26 cellular contexts compared by ENCODE assay signal in genomic region chr19:58429745-58430144, GRCh38. TPM values are rescaled to one million over a fixed set of nuclear protein-coding genes. Genes with fewer than 3 reads are reported as not detected.
"Had no signal": no experiment of that assay in that cellular context is flagged by ENCODE, and none has a peak within 500 bp of the region (broad histone marks: within the 10 kb centered on the region; RNA-seq: fewer than 3 reads in every experiment).

No MANE protein-coding gene starts in this region.

- H3K27ac ChIP-seq: colonic mucosa, dorsolateral prefrontal cortex, left lung, pancreas, prostate gland, spleen, tibial nerve had no signal

- H3K4me1 ChIP-seq: colonic mucosa, left lung, pancreas, prostate gland, spleen, tibial nerve had no signal

- FAIRE-seq: islet of Langerhans, pancreas had no signal

- H3K4me3 ChIP-seq: colonic mucosa, dorsolateral prefrontal cortex, left lung, lung, pancreas, prostate gland, spleen, tibial nerve had no signal

- H3K9ac ChIP-seq: SK-N-SH had no signal

- H3K4me2 ChIP-seq: SK-N-SH had no signal

- H3K27me3 ChIP-seq: colonic mucosa, dorsolateral prefrontal cortex, left lung, pancreas, spleen, tibial nerve had no signal

- DNase-seq: activated B cell treated with CpG ODN at 0.5 μM for 24 hours; activated CD4-positive, alpha-beta T cell treated with anti-CD3 and anti-CD28 coated beads, Interleukin-2, amount 50 U/mL, for 1 hour; activated CD8-positive, alpha-beta T cell treated with anti-CD3 and anti-CD28 coated beads for 36 hours; activated naive CD8-positive, alpha-beta T cell treated with anti-CD3 and anti-CD28 coated beads, Interleukin-2, amount 50 U/mL, for 24 hours; activated T-cell treated with anti-CD3 and anti-CD28 coated beads, Interleukin-2, amount 50 U/mL, for 48 hours; cerebellar nuclear complex; colonic mucosa; dorsolateral prefrontal cortex; effector memory CD4-positive, alpha-beta T cell; foreskin melanocyte; left lung; naive thymus-derived CD4-positive, alpha-beta T cell; nucleus accumbens; pancreas; SK-N-SH; spleen; stimulated activated naive CD4-positive, alpha-beta T cell; T-helper 2 cell had no signal

- ATAC-seq: activated CD8-positive, alpha-beta T cell treated with anti-CD3 and anti-CD28 coated beads for 36 hours; activated naive CD8-positive, alpha-beta T cell treated with anti-CD3 and anti-CD28 coated beads, Interleukin-2, amount 50 U/mL, for 24 hours; left lung; naive thymus-derived CD4-positive, alpha-beta T cell; pancreas had no signal

RNA-seq across cellular contexts. Expression of gene RNF225, which starts 34.3 kb away (rescaled TPM):
- total RNA-seq: activated B cell treated with CpG ODN at 0.5 μM for 24 hours, colonic mucosa, mesenteric fat pad, mucosa of gallbladder, pancreas, spleen, temporal lobe, tibial nerve had no signal
- polyA plus RNA-seq: naive thymus-derived CD4-positive, alpha-beta T cell; neural cell; pancreas; spleen had no signal
